Comparison of ENCODE assay signal across 11 cellular contexts in genomic region chr5:35854248-35854647, GRCh38. TPM values are rescaled to one million over a fixed set of nuclear protein-coding genes. Genes with fewer than 3 reads are reported as not detected.
DNase-seq lines count a peak whose midpoint lies in the region; ATAC-seq and TF ChIP-seq lines count a peak whose summit lies in the region.
"Had no signal": no experiment of that assay in that cellular context is flagged by ENCODE, and none has a peak within 500 bp of the region (broad histone marks: within the 10 kb centered on the region; RNA-seq: fewer than 3 reads in every experiment).

No MANE protein-coding gene starts in this region.

- H3K36me3 ChIP-seq in GM06990 (ENCODE audit: control insufficient read depth, insufficient read depth, low read length): no peaks in the 10 kb centered on the region

- peak overlapping the region; percentile 87 for H3K4me3 Mint-ChIP-seq in activated CD4-positive, alpha-beta T cell treated with anti-CD3 and anti-CD28 coated beads, Interleukin-2, amount 10 ng/mL, durations not matched to agents 24 days and 14 days
- no peak overlapping the region for H3K4me3 Mint-ChIP-seq in Calu3 (ENCODE audit: low read depth, unreplicated experiment)

- H3K36me3 Mint-ChIP-seq in activated CD4-positive, alpha-beta T cell treated with anti-CD3 and anti-CD28 coated beads, Interleukin-2, amount 10 ng/mL, durations not matched to agents 24 days and 14 days (ENCODE audit: low read depth): peaks cover 22% of the 10 kb centered on the region
- no peaks in the 10 kb centered on the region for H3K36me3 Mint-ChIP-seq in Calu3 (ENCODE audit: insufficient read depth, unreplicated experiment)

- no peaks in the 10 kb centered on the region for H3K27me3 Mint-ChIP-seq in activated CD4-positive, alpha-beta T cell treated with anti-CD3 and anti-CD28 coated beads, Interleukin-2, amount 10 ng/mL, durations not matched to agents 24 days and 14 days
- no peaks in the 10 kb centered on the region for H3K27me3 Mint-ChIP-seq in Calu3 (ENCODE audit: unreplicated experiment)

- H3K4me1 Mint-ChIP-seq in activated CD4-positive, alpha-beta T cell treated with anti-CD3 and anti-CD28 coated beads, Interleukin-2, amount 10 ng/mL, durations not matched to agents 24 days and 14 days: peaks cover 70% of the 10 kb centered on the region
- no peaks in the 10 kb centered on the region for H3K4me1 Mint-ChIP-seq in Calu3 (ENCODE audit: low read depth, unreplicated experiment)

- H3K27ac Mint-ChIP-seq in activated CD4-positive, alpha-beta T cell treated with anti-CD3 and anti-CD28 coated beads, Interleukin-2, amount 10 ng/mL, durations not matched to agents 24 days and 14 days: peak overlapping the region; percentile 99
- no peak overlapping the region for H3K27ac Mint-ChIP-seq in Calu3 (ENCODE audit: unreplicated experiment)

- H3K27me3 ChIP-seq in GM06990 (replicated peaks; ENCODE audit: control insufficient read depth, insufficient read depth, low read length): no peaks in the 10 kb centered on the region

- TF ChIP-seq CTCF in GM06990 (IDR thresholded peaks at IDR 0.05; ENCODE audit: insufficient read depth, low read length, poor library complexity, severe bottlenecking) (no peak), Calu3 (IDR thresholded peaks at IDR 0.05; ENCODE audit: unreplicated experiment) (no peak)

- H3K9me3 Mint-ChIP-seq in activated CD4-positive, alpha-beta T cell treated with anti-CD3 and anti-CD28 coated beads, Interleukin-2, amount 10 ng/mL, durations not matched to agents 24 days and 14 days: no peaks in the 10 kb centered on the region
- H3K9me3 Mint-ChIP-seq in Calu3 (ENCODE audit: low read depth, unreplicated experiment): peaks cover 3% of the 10 kb centered on the region

- no peak overlapping the region for H3K4me3 ChIP-seq in GM06990 (replicated peaks; ENCODE audit: low read depth, low read length)
- H3K4me3 ChIP-seq: K562 had no signal

- ATAC-seq in GM19035 (IDR thresholded peaks at IDR 0.05; ENCODE audit: unreplicated experiment): no peak
- ATAC-seq in GM21367 (IDR thresholded peaks at IDR 0.05; ENCODE audit: unreplicated experiment): no peak
- ATAC-seq: K562 had no signal

- CTCF ChIA-PET in Calu3 (lab: Charles Lee): interaction anchor here (0.7 kb wide), 1 partner anchor 432 kb away, joined by 3 read pairs; no protein-coding TSS in a partner anchor

- no TSS peak for BruUV-seq in Calu3 (replicated peaks; lab: Mats Ljungman, UMichigan)

- intact Hi-C loops in activated CD4-positive, alpha-beta T cell treated with anti-CD3 and anti-CD28 coated beads, Interleukin-2, amount 10 ng/mL, durations not matched to agents 24 days and 14 days (cut with micrococcal nuclease): no loop called here
- intact Hi-C loops in Calu3 (cut with micrococcal nuclease; ENCODE audit: unreplicated experiment): no loop called here

- DNase-seq in GM06990 (ENCODE audit: extremely low read depth, insufficient read length) (peak; percentile 42), Calu3 (no peak), iPS-NIHi11 (ENCODE audit: low spot score) (no peak)
- peak; percentile 94 for DNase-seq in activated CD4-positive, alpha-beta T cell treated with anti-CD3 and anti-CD28 coated beads, Interleukin-2, amount 10 ng/mL, durations not matched to agents 24 days and 14 days
- DNase-seq in central memory CD4-positive, alpha-beta T cell: peak; percentile 96
- DNase-seq in stimulated activated CD4-positive, alpha-beta T cell treated with anti-CD3 and anti-CD28 coated beads, TNF-alpha, amount 100 ng/mL, for 4 hours (ENCODE audit: low read depth in 3 of 3): peak in 2 of 3 experiments; percentile 40 to 68
- DNase-seq: DMS153, kidney glomerular epithelial cell had no signal

RNA-seq across cellular contexts. Expression of gene IL7R, which starts 2.4 kb away (rescaled TPM):
- 57.7 and 64.1 TPM in 2 replicates for total RNA-seq in activated CD4-positive, alpha-beta T cell treated with anti-CD3 and anti-CD28 coated beads, Interleukin-2, amount 10 ng/mL, durations not matched to agents 24 days and 14 days
- 0.19 and 0.20 TPM in 2 replicates for total RNA-seq in Calu3 (2022)

Comparison
In these comparisons a context has a peak if more than half of its experiments do, and no peak if none do; other contexts are left out.
1. DNase-seq: peak in GM06990 (single experiment), activated CD4-positive, alpha-beta T cell treated with anti-CD3 and anti-CD28 coated beads, Interleukin-2, amount 10 ng/mL, durations not matched to agents 24 days and 14 days (single experiment), central memory CD4-positive, alpha-beta T cell (single experiment) and stimulated activated CD4-positive, alpha-beta T cell treated with anti-CD3 and anti-CD28 coated beads, TNF-alpha, amount 100 ng/mL, for 4 hours (2 of 3); none in Calu3 (single experiment) and iPS-NIHi11 (single experiment).
2. RNA of gene IL7R, which starts 2.4 kb away (total RNA-seq): 57.7 to 64.1 TPM in activated CD4-positive, alpha-beta T cell treated with anti-CD3 and anti-CD28 coated beads, Interleukin-2, amount 10 ng/mL, durations not matched to agents 24 days and 14 days; 0.19 to 0.20 TPM in Calu3; every median in the first group is over 10 times any median in the second.